ENCODE assay signal across 1 cellular context in the genomic region with DNA sequence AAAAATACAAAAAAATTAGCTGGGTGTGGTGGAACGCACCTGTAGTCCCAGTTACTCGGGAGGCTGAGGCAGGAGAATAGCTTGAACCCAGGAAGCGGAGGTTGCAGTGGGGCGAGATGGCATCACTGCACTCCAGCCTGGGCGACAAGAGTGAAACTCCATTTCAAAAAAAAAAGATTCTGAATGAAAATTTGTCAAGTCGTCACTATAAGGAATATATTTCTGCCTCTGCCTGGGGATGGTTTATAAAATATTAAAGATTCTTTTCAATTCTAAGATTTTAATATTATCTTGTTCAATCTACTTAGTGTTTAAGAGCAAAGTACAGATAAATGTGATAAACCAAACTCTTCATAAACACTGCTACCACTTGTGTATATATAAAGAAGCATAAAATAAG.
TF ChIP-seq lines count a peak whose summit lies in the region.

No MANE protein-coding gene starts in this region.

TF ChIP-seq in K562, 482 proteins besides CTCF, POLR2A, EP300 and RAD21 (continued from another document):
- TF ChIP-seq, protein P1, sequence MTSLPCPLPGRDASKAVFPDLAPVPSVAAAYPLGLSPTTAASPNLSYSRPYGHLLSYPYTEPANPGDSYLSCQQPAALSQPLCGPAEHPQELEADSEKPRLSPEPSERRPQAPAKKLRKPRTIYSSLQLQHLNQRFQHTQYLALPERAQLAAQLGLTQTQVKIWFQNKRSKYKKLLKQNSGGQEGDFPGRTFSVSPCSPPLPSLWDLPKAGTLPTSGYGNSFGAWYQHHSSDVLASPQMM (CRISPR knock-in tag; IDR thresholded peaks at IDR 0.05) = no peak
- no peak for TF ChIP-seq CHD1 (IDR thresholded peaks at IDR 0.05; ENCODE audit: low read length)
- TF ChIP-seq ZFX (CRISPR knock-in tag; IDR thresholded peaks at IDR 0.05) = no peak
- peak; percentile 62 for TF ChIP-seq MAFG (tag; conservative IDR thresholded peaks at IDR 0.05)
- no peak for TF ChIP-seq CREM (IDR thresholded peaks at IDR 0.05; ENCODE audit: low read depth)
- TF ChIP-seq, protein P2, sequence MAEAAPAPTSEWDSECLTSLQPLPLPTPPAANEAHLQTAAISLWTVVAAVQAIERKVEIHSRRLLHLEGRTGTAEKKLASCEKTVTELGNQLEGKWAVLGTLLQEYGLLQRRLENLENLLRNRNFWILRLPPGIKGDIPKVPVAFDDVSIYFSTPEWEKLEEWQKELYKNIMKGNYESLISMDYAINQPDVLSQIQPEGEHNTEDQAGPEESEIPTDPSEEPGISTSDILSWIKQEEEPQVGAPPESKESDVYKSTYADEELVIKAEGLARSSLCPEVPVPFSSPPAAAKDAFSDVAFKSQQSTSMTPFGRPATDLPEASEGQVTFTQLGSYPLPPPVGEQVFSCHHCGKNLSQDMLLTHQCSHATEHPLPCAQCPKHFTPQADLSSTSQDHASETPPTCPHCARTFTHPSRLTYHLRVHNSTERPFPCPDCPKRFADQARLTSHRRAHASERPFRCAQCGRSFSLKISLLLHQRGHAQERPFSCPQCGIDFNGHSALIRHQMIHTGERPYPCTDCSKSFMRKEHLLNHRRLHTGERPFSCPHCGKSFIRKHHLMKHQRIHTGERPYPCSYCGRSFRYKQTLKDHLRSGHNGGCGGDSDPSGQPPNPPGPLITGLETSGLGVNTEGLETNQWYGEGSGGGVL (CRISPR knock-in tag; IDR thresholded peaks at IDR 0.05) = no peak
- peak; percentile 50 for TF ChIP-seq MAFF (IDR thresholded peaks at IDR 0.05; ENCODE audit: low read length)
- TF ChIP-seq KLF10 (CRISPR knock-in tag; IDR thresholded peaks at IDR 0.05) = no peak
- TF ChIP-seq NFIC (IDR thresholded peaks at IDR 0.05) = no peak
- TF ChIP-seq ZNF316 (IDR thresholded peaks at IDR 0.05) = peak; percentile 82
- no peak for TF ChIP-seq ZNF165 (CRISPR knock-in tag; IDR thresholded peaks at IDR 0.05; ENCODE audit: borderline replicate concordance)
